ENCODE assay signal across 8 cellular contexts in the genomic region with DNA sequence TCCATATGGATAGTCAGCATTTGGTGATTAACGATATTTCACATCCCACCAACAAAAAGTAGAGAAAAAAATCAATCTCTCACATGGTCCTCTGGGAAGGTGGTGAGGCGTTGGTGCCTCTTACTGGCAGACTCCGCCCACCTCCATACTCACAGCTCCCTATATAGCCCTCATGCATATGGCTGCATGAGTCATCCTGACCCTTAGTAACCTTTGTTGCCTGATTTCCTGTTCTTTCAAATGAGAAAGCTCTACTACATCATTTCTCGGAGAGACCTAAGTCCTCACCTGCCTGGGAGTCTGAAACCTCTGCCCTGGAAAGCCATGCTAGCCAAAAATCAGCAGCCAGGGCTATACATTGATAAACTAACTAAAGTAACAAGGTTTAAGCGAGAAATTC.
DNase-seq lines count a peak whose midpoint lies in the region; ATAC-seq and TF ChIP-seq lines count a peak whose summit lies in the region.

No MANE protein-coding gene starts in this region.

- DNase-seq in NCI-H69 (lab: John Stamatoyannopoulos, UW) (peak; percentile 94), iPS DF 19.7 (ENCODE audit: low read depth, low spot score) (peak; percentile 94), hippocampal formation (lab: John Stamatoyannopoulos, UW) (no peak)
- DNase-seq in activated CD8-positive, alpha-beta memory T cell treated with anti-CD3 and anti-CD28 coated beads, Interleukin-2, amount 50 U/mL, for 24 hours (ENCODE audit: extremely low read depth): peak; percentile 8
- DNase-seq in stimulated activated naive CD4-positive, alpha-beta T cell (lab: John Stamatoyannopoulos, UW): peak in 5 of 6 experiments; percentile 1 to 44 (median 14)

- TF ChIP-seq POLR2A in GM18505 (IDR thresholded peaks at IDR 0.05; ENCODE audit: borderline replicate concordance, extremely low read depth, insufficient read depth, insufficient read length): no peak

- ATAC-seq in GM18867 (IDR thresholded peaks at IDR 0.05; ENCODE audit: unreplicated experiment) (peak; percentile 98), HG02981 (IDR thresholded peaks at IDR 0.05; ENCODE audit: unreplicated experiment) (peak; percentile 73), GM18505 (IDR thresholded peaks at IDR 0.05; ENCODE audit: unreplicated experiment) (no peak)

Comparison
In these comparisons a context has a peak if more than half of its experiments do, and no peak if none do; other contexts are left out.
1. DNase-seq: peak in NCI-H69 (single experiment), activated CD8-positive, alpha-beta memory T cell treated with anti-CD3 and anti-CD28 coated beads, Interleukin-2, amount 50 U/mL, for 24 hours (single experiment), iPS DF 19.7 (single experiment) and stimulated activated naive CD4-positive, alpha-beta T cell (5 of 6); none in hippocampal formation (0 of 2).